8 cellular contexts compared by ENCODE assay signal in the genomic region with DNA sequence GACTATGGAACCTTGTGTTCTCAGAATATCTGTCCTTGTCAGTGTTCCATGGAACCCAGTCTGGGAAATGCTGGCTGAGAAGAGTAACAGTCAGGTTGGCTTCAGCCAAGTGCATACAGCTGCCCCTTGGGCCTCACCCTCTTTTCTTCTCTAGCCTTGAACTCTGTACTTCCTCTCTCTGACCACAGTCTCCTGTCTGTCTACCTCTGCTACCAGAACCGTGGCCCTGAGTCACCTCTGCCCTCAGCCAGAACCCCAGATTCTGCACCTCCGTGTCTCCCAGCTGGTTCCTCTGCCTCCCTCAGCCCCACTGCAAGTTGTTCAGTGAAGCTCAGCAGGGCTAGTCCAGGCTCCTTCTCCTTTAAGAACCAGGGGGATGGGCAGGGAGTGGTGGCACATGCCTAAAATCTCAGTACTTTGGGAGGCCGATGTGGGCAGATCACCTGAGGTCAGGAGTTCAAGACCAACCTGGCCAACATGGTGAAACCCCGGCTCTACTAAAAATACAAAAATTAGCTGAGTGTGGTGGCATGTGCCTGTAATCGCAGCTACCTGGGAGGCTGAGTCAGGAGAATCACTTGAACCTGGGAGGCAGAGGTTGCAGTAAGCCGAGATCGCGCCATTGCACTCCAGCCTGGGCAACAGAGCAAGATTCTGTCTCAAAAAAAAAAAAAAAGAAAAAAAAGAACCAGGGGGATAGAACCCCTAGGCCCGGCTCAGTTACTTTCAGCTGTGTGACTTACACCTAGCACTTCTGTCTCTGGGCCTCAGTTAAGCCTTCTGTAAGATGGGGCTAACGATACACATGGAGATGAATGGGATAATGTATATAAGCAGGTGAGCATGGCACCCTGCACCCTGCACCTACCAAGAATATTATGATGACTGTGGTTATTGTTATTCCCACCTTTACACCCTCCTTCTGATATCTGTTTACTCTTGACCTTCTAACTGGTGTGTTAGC. TPM values are rescaled to one million over a fixed set of nuclear protein-coding genes. Genes with fewer than 3 reads are reported as not detected.
DNase-seq lines count a peak whose midpoint lies in the region; ATAC-seq and TF ChIP-seq lines count a peak whose summit lies in the region.

No MANE protein-coding gene starts in this region.

- POLR2A ChIA-PET in Panc1 (lab: Charles Lee), result interaction anchor here (0.6 kb wide), 2 partner anchors 18 to 33 kb away, joined by 3 read pairs; no protein-coding TSS in a partner anchor

- H3K27me3 Mint-ChIP-seq in dendritic cell treated with granulocyte-macrophage colony-stimulating factor and Interleukin-4, amounts not matched to agents 40 ng/mL and 50 ng/mL, for 4 days, result no peaks in the 10 kb centered on the region

- in situ Hi-C loops in Panc1 (cut with HindIII; ENCODE audit: low pct_unique_long_range_greater_than_20kb, low sequenced_read_pairs), result no loop called here

- H3K4me3 Mint-ChIP-seq in dendritic cell treated with granulocyte-macrophage colony-stimulating factor and Interleukin-4, amounts not matched to agents 40 ng/mL and 50 ng/mL, for 4 days, result no peak overlapping the region

- H3K4me1 Mint-ChIP-seq in dendritic cell treated with granulocyte-macrophage colony-stimulating factor and Interleukin-4, amounts not matched to agents 40 ng/mL and 50 ng/mL, for 4 days (ENCODE audit: low read depth), result peaks cover 47% of the 10 kb centered on the region

- TF ChIP-seq CTCF in Panc1 (IDR thresholded peaks at IDR 0.05), result no peak

- intact Hi-C loops in Panc1 (cut with micrococcal nuclease; ENCODE audit: unreplicated experiment), result loop anchor here (10.0 kb wide), 1 partner anchor 49 kb away; no protein-coding TSS in a partner anchor
- intact Hi-C loops in dendritic cell treated with granulocyte-macrophage colony-stimulating factor and Interleukin-4, amounts not matched to agents 40 ng/mL and 50 ng/mL, for 4 days (cut with micrococcal nuclease), result loop anchor here (2.0 to 10.0 kb wide), 2 partner anchors 59 to 289 kb away; partner anchors contain the start of genes CRELD1 and IRAK2

- CTCF ChIA-PET in Panc1 (lab: Charles Lee), result no interaction called here

- no peaks in the 10 kb centered on the region for H3K9me3 ChIP-seq in Panc1 (ENCODE audit: control insufficient read depth, insufficient read depth, low read depth, low read length)

- H3K27ac ChIP-seq in Panc1 (ENCODE audit: low read length), result peak overlapping the region; percentile 42; the same call in 1 of the 2 replicates

- BruUV-seq in Panc1 (replicated peaks; lab: Mats Ljungman, UMichigan), result no TSS peak

- ATAC-seq in GM18907 (IDR thresholded peaks at IDR 0.05; ENCODE audit: unreplicated experiment), result peak; percentile 62
- ATAC-seq in HG02763 (IDR thresholded peaks at IDR 0.05; ENCODE audit: unreplicated experiment), result peak; percentile 57
- ATAC-seq in Panc1, result no peak

- DNase-seq in Panc1 (ENCODE audit: low read depth, low spot score) (no peak), OCI-M2 (lab: John Stamatoyannopoulos, UW; ENCODE audit: unreplicated experiment) (no peak), islet precursor cell (no peak), SHP77 (lab: John Stamatoyannopoulos, UW) (no peak), COR-L47 (lab: John Stamatoyannopoulos, UW) (no peak)

- peak overlapping the region; percentile 71 for H3K27ac Mint-ChIP-seq in dendritic cell treated with granulocyte-macrophage colony-stimulating factor and Interleukin-4, amounts not matched to agents 40 ng/mL and 50 ng/mL, for 4 days

- peaks cover 31% of the 10 kb centered on the region for H3K36me3 Mint-ChIP-seq in dendritic cell treated with granulocyte-macrophage colony-stimulating factor and Interleukin-4, amounts not matched to agents 40 ng/mL and 50 ng/mL, for 4 days (ENCODE audit: low read depth)

- H3K4me3 ChIP-seq in Panc1 (ENCODE audit: low read depth in 2 of 2, low read length in 2 of 2), result no peak overlapping the region

- no peaks in the 10 kb centered on the region for H3K9me3 Mint-ChIP-seq in dendritic cell treated with granulocyte-macrophage colony-stimulating factor and Interleukin-4, amounts not matched to agents 40 ng/mL and 50 ng/mL, for 4 days

- H3K27me3 ChIP-seq in Panc1 (ENCODE audit: control insufficient read depth, insufficient read depth, low read length), result no peaks in the 10 kb centered on the region

- peaks cover 3% of the 10 kb centered on the region for H3K4me1 ChIP-seq in Panc1 (ENCODE audit: control insufficient read depth, insufficient read depth, low read length)

- no peaks in the 10 kb centered on the region; the same call in 1 of the 2 replicates for H3K36me3 ChIP-seq in Panc1 (ENCODE audit: control insufficient read depth, insufficient read depth, low read length)

RNA-seq across cellular contexts. Expression of gene TATDN2, which starts 24.3 kb away (rescaled TPM):
- total RNA-seq in Panc1 (2021; ENCODE audit: unreplicated experiment), result 30.4 TPM
- 19.4 TPM for polyA plus RNA-seq in Panc1 (2012; ENCODE audit: insufficient read length)

RNA-seq across cellular contexts. Expression of gene IRAK2, which starts 59.2 kb away (rescaled TPM):
- 25.1 TPM for total RNA-seq in Panc1 (2021; ENCODE audit: unreplicated experiment)
- 15.8 TPM for polyA plus RNA-seq in Panc1 (2012; ENCODE audit: insufficient read length)
